In the genomic region with DNA sequence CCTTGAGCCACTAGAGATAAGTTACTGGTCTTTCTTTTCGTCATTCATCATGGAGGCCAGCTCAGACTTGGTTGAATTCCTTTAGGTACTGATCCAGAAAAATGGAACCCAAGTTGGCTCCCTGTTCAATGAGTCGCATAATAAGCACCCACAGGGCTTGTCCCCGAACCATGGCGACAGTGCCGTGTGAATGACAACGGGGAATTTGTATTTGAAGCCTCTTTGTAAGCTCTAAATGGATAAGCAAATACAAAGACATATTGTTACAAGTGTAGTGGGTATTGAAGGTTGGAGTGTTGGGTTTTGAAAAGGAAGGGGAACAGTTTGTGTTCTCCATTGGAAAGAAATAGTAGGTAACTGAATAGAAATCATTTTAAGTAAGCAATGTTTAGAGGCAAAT, we compare ENCODE assay signal across 21 cellular contexts.
"Had no signal": no experiment of that assay in that cellular context is flagged by ENCODE, and none has a peak within 500 bp of the region (broad histone marks: within the 10 kb centered on the region; RNA-seq: fewer than 3 reads in every experiment).

No MANE protein-coding gene starts in this region.

- H3K4me1 Mint-ChIP-seq: activated naive CD8-positive, alpha-beta T cell treated with anti-CD3 and anti-CD28 coated beads, Interleukin-2, amount 10 ng/mL, durations not matched to agents 7 days and 5 days; natural killer cell; T-helper 17 cell had no signal

- H3K4me1 ChIP-seq: left lung had no signal

- H3K27ac ChIP-seq: coronary artery, left lung, thoracic aorta had no signal

- H3K27me3 ChIP-seq: left lung had no signal

- H3K36me3 Mint-ChIP-seq: activated CD4-positive, alpha-beta memory T cell treated with anti-CD3 and anti-CD28 coated beads for 36 hours; activated naive CD8-positive, alpha-beta T cell treated with anti-CD3 and anti-CD28 coated beads, Interleukin-2, amount 10 ng/mL, durations not matched to agents 7 days and 5 days; mesothelial cell of epicardium; natural killer cell; type B pancreatic cell had no signal

- ATAC-seq: activated T-cell treated with anti-CD3 and anti-CD28 coated beads, Interleukin-2, amount 50 U/mL, for 72 hours; left lung; natural killer cell; T-helper 17 cell had no signal

- H3K9me3 Mint-ChIP-seq: activated CD4-positive, alpha-beta memory T cell treated with anti-CD3 and anti-CD28 coated beads for 36 hours; activated naive CD4-positive, alpha-beta T cell treated with anti-CD3 and anti-CD28 coated beads for 36 hours; activated naive CD8-positive, alpha-beta T cell treated with anti-CD3 and anti-CD28 coated beads, Interleukin-2, amount 10 ng/mL, durations not matched to agents 7 days and 5 days; activated T-cell treated with anti-CD3 and anti-CD28 coated beads, Interleukin-2, amount 50 U/mL, for 72 hours; mesothelial cell of epicardium; natural killer cell; type B pancreatic cell had no signal

- H3K36me3 ChIP-seq: left lung, thoracic aorta had no signal

- H3K27ac Mint-ChIP-seq: activated CD4-positive, alpha-beta memory T cell treated with anti-CD3 and anti-CD28 coated beads for 36 hours; activated naive CD4-positive, alpha-beta T cell treated with anti-CD3 and anti-CD28 coated beads for 36 hours; activated naive CD8-positive, alpha-beta T cell treated with anti-CD3 and anti-CD28 coated beads, Interleukin-2, amount 10 ng/mL, durations not matched to agents 7 days and 5 days; activated T-cell treated with anti-CD3 and anti-CD28 coated beads, Interleukin-2, amount 50 U/mL, for 72 hours; mesothelial cell of epicardium; natural killer cell; T-helper 17 cell; type B pancreatic cell had no signal

- H3K9me3 ChIP-seq: left lung, thoracic aorta had no signal

- H3K27me3 Mint-ChIP-seq: activated CD4-positive, alpha-beta memory T cell treated with anti-CD3 and anti-CD28 coated beads for 36 hours; activated naive CD8-positive, alpha-beta T cell treated with anti-CD3 and anti-CD28 coated beads, Interleukin-2, amount 10 ng/mL, durations not matched to agents 7 days and 5 days had no signal

- DNase-seq: activated CD4-positive, alpha-beta memory T cell treated with anti-CD3 and anti-CD28 coated beads for 36 hours; activated CD4-positive, alpha-beta T cell treated with anti-CD3 and anti-CD28 coated beads for 4 hours; activated CD4-positive, CD25-positive, alpha-beta regulatory T cell; activated effector memory CD4-positive, alpha-beta T cell treated with Interleukin-2 at 50 U/mL for 16 hours; activated naive CD4-positive, alpha-beta T cell treated with anti-CD3 and anti-CD28 coated beads for 36 hours; activated naive CD8-positive, alpha-beta T cell treated with anti-CD3 and anti-CD28 coated beads, Interleukin-2, amount 10 ng/mL, durations not matched to agents 7 days and 5 days; activated T-cell treated with anti-CD3 and anti-CD28 coated beads, Interleukin-2, amount 50 U/mL, for 72 hours; amniotic stem cell; cerebellar nuclear complex; left lung; natural killer cell; occipital lobe; stimulated activated CD4-positive, alpha-beta T cell treated with anti-CD3 and anti-CD28 coated beads, Interleukin-4, amount 100 ng/mL, for 1 hour; stimulated activated naive CD4-positive, alpha-beta T cell; SW 1271; T-helper 17 cell had no signal

- H3K4me3 Mint-ChIP-seq: activated CD4-positive, alpha-beta memory T cell treated with anti-CD3 and anti-CD28 coated beads for 36 hours; activated naive CD4-positive, alpha-beta T cell treated with anti-CD3 and anti-CD28 coated beads for 36 hours; activated naive CD8-positive, alpha-beta T cell treated with anti-CD3 and anti-CD28 coated beads, Interleukin-2, amount 10 ng/mL, durations not matched to agents 7 days and 5 days; activated T-cell treated with anti-CD3 and anti-CD28 coated beads, Interleukin-2, amount 50 U/mL, for 72 hours; mesothelial cell of epicardium; natural killer cell; T-helper 17 cell; type B pancreatic cell had no signal

- H3K4me3 ChIP-seq: coronary artery, left lung, lung, thoracic aorta had no signal
